In the genomic region with DNA sequence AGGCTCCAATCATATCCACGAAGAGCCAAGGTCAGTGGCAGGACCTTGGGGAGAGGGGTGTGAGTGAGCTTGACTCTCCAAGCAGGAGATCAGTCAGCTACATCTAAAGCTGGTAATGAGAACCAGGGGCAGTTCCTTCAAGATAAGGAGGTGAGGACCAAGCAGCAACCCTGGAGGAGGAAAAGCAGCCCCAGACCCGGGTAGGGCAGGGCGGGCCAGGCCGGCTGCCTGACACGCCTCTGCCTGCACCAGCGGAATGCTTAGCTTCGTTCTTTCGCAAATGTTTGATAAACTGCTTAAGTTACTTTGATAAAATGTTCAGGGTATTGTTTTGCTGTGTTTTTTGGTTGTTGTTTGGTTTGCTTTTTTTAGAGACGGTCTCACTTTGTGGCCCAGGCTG, we compare ENCODE assay signal across 27 cellular contexts.
"Had no signal": no experiment of that assay in that cellular context is flagged by ENCODE, and none has a peak within 500 bp of the region (broad histone marks: within the 10 kb centered on the region; RNA-seq: fewer than 3 reads in every experiment).

No MANE protein-coding gene starts in this region.

- DNase-seq: hypothalamus; immature natural killer cell; kidney; left ventricle myocardium inferior; mesendoderm; naive B cell; natural killer cell; nephron progenitor cell; pancreas; retina; stimulated activated CD4-positive, alpha-beta T cell treated with anti-CD3 and anti-CD28 coated beads, Interleukin-12 subunit alpha, Interleukin-12 subunit beta, amount 100 ng/mL, for 4 hours; stimulated activated CD4-positive, alpha-beta T cell treated with anti-CD3 and anti-CD28 coated beads, Interleukin-15, amount 100 ng/mL, for 24 hours; stimulated activated CD4-positive, alpha-beta T cell treated with anti-CD3 and anti-CD28 coated beads, Interleukin-2, amount 100 ng/mL, for 24 hours; stimulated activated CD4-positive, alpha-beta T cell treated with anti-CD3 and anti-CD28 coated beads, Interleukin-4, amount 100 ng/mL, for 1 hour; stimulated activated naive B cell treated with anti-CD40 and anti-IgM and Interleukin-4, amounts not matched to agents 10 μg/mL and 1 μg/mL and 100 μg/mL, for 72 hours; stimulated activated naive CD8-positive, alpha-beta T cell treated with anti-CD3 and anti-CD28 coated beads, Interleukin-15, Interleukin-2, amounts not matched to agents 100 U/mL and 50 U/mL, for 24 hours; stomach; testis; thyroid gland; transverse colon; upper lobe of left lung had no signal

- H3K36me3 ChIP-seq: neural progenitor cell, pancreas, prostate gland, transverse colon, upper lobe of left lung, vagina had no signal

- H3K36me3 Mint-ChIP-seq: immature natural killer cell; mesothelial cell of epicardium; naive B cell; natural killer cell; neural progenitor cell; stimulated activated naive B cell treated with anti-CD40 and anti-IgM and Interleukin-4, amounts not matched to agents 10 μg/mL and 1 μg/mL and 100 μg/mL, for 72 hours had no signal

- H3K27ac ChIP-seq: left ventricle myocardium inferior, neural progenitor cell, pancreas, stomach, testis, thyroid gland, transverse colon, upper lobe of left lung, vagina had no signal

- H3K9me3 Mint-ChIP-seq: immature natural killer cell; mesothelial cell of epicardium; natural killer cell; nephron progenitor cell; neural progenitor cell; stimulated activated naive B cell treated with anti-CD40 and anti-IgM and Interleukin-4, amounts not matched to agents 10 μg/mL and 1 μg/mL and 100 μg/mL, for 72 hours had no signal

- H3K4me1 ChIP-seq: left ventricle myocardium inferior, pancreas, prostate gland, testis, thyroid gland, transverse colon, upper lobe of left lung had no signal

- H3K4me3 Mint-ChIP-seq: immature natural killer cell; mesothelial cell of epicardium; naive B cell; natural killer cell; nephron progenitor cell; neural progenitor cell; stimulated activated naive B cell treated with anti-CD40 and anti-IgM and Interleukin-4, amounts not matched to agents 10 μg/mL and 1 μg/mL and 100 μg/mL, for 72 hours had no signal

- H3K27ac Mint-ChIP-seq: immature natural killer cell; mesothelial cell of epicardium; naive B cell; natural killer cell; nephron progenitor cell; neural progenitor cell; stimulated activated naive B cell treated with anti-CD40 and anti-IgM and Interleukin-4, amounts not matched to agents 10 μg/mL and 1 μg/mL and 100 μg/mL, for 72 hours had no signal

- H3K4me1 Mint-ChIP-seq: immature natural killer cell; mesothelial cell of epicardium; naive B cell; natural killer cell; nephron progenitor cell; stimulated activated naive B cell treated with anti-CD40 and anti-IgM and Interleukin-4, amounts not matched to agents 10 μg/mL and 1 μg/mL and 100 μg/mL, for 72 hours had no signal

- H3K4me3 ChIP-seq: left ventricle myocardium inferior, lung, neural progenitor cell, pancreas, prostate gland, skin epidermis, stomach, testis, thyroid gland, transverse colon, upper lobe of left lung, vagina had no signal

- H3K9me3 ChIP-seq: left ventricle myocardium inferior, pancreas, prostate gland, stomach, testis, thyroid gland, transverse colon, upper lobe of left lung, vagina had no signal

- ATAC-seq: natural killer cell; pancreas; stimulated activated naive B cell treated with anti-CD40 and anti-IgM and Interleukin-4, amounts not matched to agents 10 μg/mL and 1 μg/mL and 100 μg/mL, for 72 hours; stimulated activated naive CD8-positive, alpha-beta T cell treated with anti-CD3 and anti-CD28 coated beads, Interleukin-15, Interleukin-2, amounts not matched to agents 100 U/mL and 50 U/mL, for 24 hours had no signal

- H3K27me3 ChIP-seq: neural progenitor cell, pancreas, testis, thyroid gland, upper lobe of left lung, vagina had no signal
